15 cellular contexts compared by ENCODE assay signal in genomic region chr20:63943808-63944077, GRCh38.
"Had no signal": no experiment of that assay in that cellular context is flagged by ENCODE, and none has a peak within 500 bp of the region (broad histone marks: within the 10 kb centered on the region; RNA-seq: fewer than 3 reads in every experiment).

No MANE protein-coding gene starts in this region.

- H3K27ac ChIP-seq: pancreas, tibial artery had no signal

- ATAC-seq: naive thymus-derived CD8-positive, alpha-beta T cell; sciatic nerve; T-helper 17 cell had no signal

- H3K4me3 ChIP-seq: pancreas, smooth muscle cell, tibial artery had no signal

- H3K27me3 ChIP-seq: pancreas, tibial artery had no signal

- H3K4me3 Mint-ChIP-seq: activated naive CD8-positive, alpha-beta T cell; activated T-helper 1 cell treated with anti-CD3 and anti-CD28 coated beads, Interleukin-12 subunit alpha, Interleukin-12 subunit beta, Interleukin-2, Interleukin-4 antibody, amounts not matched to agents 30 ng/mL and 10 ng/mL and 1 ng/mL, durations not matched to agents 14 hours and 24 hours and 36 hours; T-helper 17 cell had no signal

- H3K27me3 Mint-ChIP-seq: activated naive CD8-positive, alpha-beta T cell; naive thymus-derived CD8-positive, alpha-beta T cell; T-helper 17 cell had no signal

- H3K9me3 Mint-ChIP-seq: activated T-helper 1 cell treated with anti-CD3 and anti-CD28 coated beads, Interleukin-12 subunit alpha, Interleukin-12 subunit beta, Interleukin-2, Interleukin-4 antibody, amounts not matched to agents 30 ng/mL and 10 ng/mL and 1 ng/mL, durations not matched to agents 14 hours and 24 hours and 36 hours had no signal

- DNase-seq: activated CD4-positive, alpha-beta T cell treated with anti-CD3 and anti-CD28 coated beads, Interleukin-2, amount 50 U/mL, for 4 hours; activated gamma-delta T cell treated with Interleukin-2 at 50 U/mL for 16 hours; activated T-cell treated with anti-CD3 and anti-CD28 coated beads for 4 hours; amniotic stem cell; dermis blood vessel endothelial cell; effector memory CD4-positive, alpha-beta T cell; stimulated activated CD4-positive, alpha-beta T cell treated with anti-CD3 and anti-CD28 coated beads, Interleukin-4, amount 100 ng/mL, for 1 hour; T-helper 17 cell had no signal

- H3K36me3 Mint-ChIP-seq: activated naive CD8-positive, alpha-beta T cell had no signal

- H3K4me2 ChIP-seq: smooth muscle cell had no signal

- H3K9me3 ChIP-seq: pancreas, tibial artery had no signal

- H3K27ac Mint-ChIP-seq: activated naive CD8-positive, alpha-beta T cell; activated T-helper 1 cell treated with anti-CD3 and anti-CD28 coated beads, Interleukin-12 subunit alpha, Interleukin-12 subunit beta, Interleukin-2, Interleukin-4 antibody, amounts not matched to agents 30 ng/mL and 10 ng/mL and 1 ng/mL, durations not matched to agents 14 hours and 24 hours and 36 hours; T-helper 17 cell had no signal
